In the genomic region with DNA sequence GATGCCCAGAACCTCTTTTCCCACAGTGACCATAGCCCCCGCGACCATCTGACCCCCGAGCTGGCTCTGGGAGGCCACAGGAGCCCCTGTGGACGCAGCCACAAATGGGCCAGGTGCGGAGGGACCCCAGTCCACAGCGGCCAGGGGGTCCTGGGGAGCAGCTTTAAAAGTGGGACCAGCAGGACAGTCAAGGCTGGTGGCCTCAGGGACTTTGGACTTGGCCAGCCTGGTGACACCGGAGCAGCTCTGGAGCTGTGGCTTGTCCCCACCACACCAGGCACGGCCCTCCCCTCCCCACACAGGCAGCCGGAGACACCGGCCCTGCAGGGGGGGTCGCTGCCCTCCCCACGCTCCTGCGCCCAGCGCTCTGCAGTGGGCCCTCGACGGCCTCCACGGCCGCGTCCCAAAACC, we compare ENCODE assay signal across 18 cellular contexts. TPM values are rescaled to one million over a fixed set of nuclear protein-coding genes. Genes with fewer than 3 reads are reported as not detected.
A peak's percentile ranks its signal among the peaks of the same experiment; 100 is the strongest.
DNase-seq lines count a peak whose midpoint lies in the region; ATAC-seq and TF ChIP-seq lines count a peak whose summit lies in the region.
"Had no signal": no experiment of that assay in that cellular context is flagged by ENCODE, and none has a peak within 500 bp of the region (broad histone marks: within the 10 kb centered on the region; RNA-seq: fewer than 3 reads in every experiment).

No MANE protein-coding gene starts in this region.

- H3K27ac Mint-ChIP-seq in GM23338 (no peak overlapping the region), glutamatergic neuron (ENCODE audit: unreplicated experiment) (peak overlapping the region; percentile 35)
- H3K27ac Mint-ChIP-seq: CD4-positive, CD25-positive, alpha-beta regulatory T cell had no signal

- H2BK15ac ChIP-seq in neuronal stem cell (ENCODE audit: low read length) = peak overlapping the region; percentile 26

- no peak overlapping the region for H4K91ac ChIP-seq in neuronal stem cell (ENCODE audit: low read depth, low read length, poor library complexity)

- peak overlapping the region; percentile 73 for H2BK12ac ChIP-seq in neuronal stem cell (ENCODE audit: low read length)

- no peak for TF ChIP-seq CTCF in GM23338 (conservative IDR thresholded peaks at IDR 0.05; ENCODE audit: low read depth in 2 of 2)
- TF ChIP-seq CTCF in glutamatergic neuron (IDR thresholded peaks at IDR 0.05; ENCODE audit: partially characterized antibody, unreplicated experiment) = no peak

- H3K18ac ChIP-seq in neuronal stem cell (ENCODE audit: low read length) = peak overlapping the region; percentile 93

- H2BK5ac ChIP-seq in neuronal stem cell (ENCODE audit: low read length) = peak overlapping the region; percentile 53

- H2AFZ ChIP-seq in GM23338 = no peak overlapping the region
- no peak overlapping the region for H2AFZ ChIP-seq in neuronal stem cell (ENCODE audit: low read length)

- DNase-seq in GM23338 (ENCODE audit: low spot score) (no peak), NT2/D1 (ENCODE audit: low read depth, low spot score) (no peak), glutamatergic neuron (no peak), neuronal stem cell (ENCODE audit: low spot score) (no peak)
- DNase-seq: ACHN; CD4-positive, CD25-positive, alpha-beta regulatory T cell; DMS79; KBM-7 had no signal

- peaks cover 2% of the 10 kb centered on the region for H3K79me1 ChIP-seq in neuronal stem cell (ENCODE audit: low read depth, low read length)

- no CpG with 5 or more reads among the region's 19 CpGs for WGBS in neuronal stem cell (ENCODE audit: extremely low coverage in 2 of 2, insufficient read length in 2 of 2, insufficient replicate concordance in 1 of 2), 2 donors

- H3K4me2 ChIP-seq in GM23338 = no peak overlapping the region
- H3K4me2 ChIP-seq in neuronal stem cell (ENCODE audit: insufficient read depth, low read length, poor library complexity, severe bottlenecking) = no peak overlapping the region
- H3K4me2 ChIP-seq: BLaER1 treated with 17β-estradiol and CSF1 and Interleukin-3, amounts not matched to agents 10 nM and 100 nM had no signal

- H3K36me3 ChIP-seq in GM23338 (ENCODE audit: insufficient read depth) = no peaks in the 10 kb centered on the region
- H3K36me3 ChIP-seq in NT2/D1 (ENCODE audit: insufficient read depth, insufficient read length, low read length) = peaks cover 45% of the 10 kb centered on the region
- no peaks in the 10 kb centered on the region for H3K36me3 ChIP-seq in neuronal stem cell (replicated peaks in 1 of 2; ENCODE audit: control insufficient read depth in 2 of 2, insufficient read depth in 2 of 2, low read length in 2 of 2)

- H3K4me1 ChIP-seq in GM23338 (ENCODE audit: insufficient read depth) (peaks cover 6% of the 10 kb centered on the region; the same call in 1 of the 2 replicates), NT2/D1 (ENCODE audit: insufficient read depth, insufficient read length) (peaks cover 32% of the 10 kb centered on the region), neuronal stem cell (ENCODE audit: control insufficient read depth in 2 of 2, insufficient read depth in 1 of 2, low read depth in 1 of 2, low read length in 2 of 2) (peaks cover 15 to 18% of the 10 kb centered on the region in 2 donors)

- no peaks in the 10 kb centered on the region for H4K20me1 ChIP-seq in GM23338 (replicated peaks; ENCODE audit: insufficient read depth)

- H3K9me3 Mint-ChIP-seq in GM23338 = peaks cover 4% of the 10 kb centered on the region; the same call in 2 of the 3 replicates
- peaks cover 5% of the 10 kb centered on the region for H3K9me3 Mint-ChIP-seq in glutamatergic neuron (ENCODE audit: unreplicated experiment)

- peaks cover 3% of the 10 kb centered on the region; the same call in 1 of the 2 replicates for H3K9me3 ChIP-seq in NT2/D1 (ENCODE audit: insufficient read depth, low read length)
- H3K9me3 ChIP-seq in neuronal stem cell (replicated peaks in 1 of 2; ENCODE audit: control insufficient read depth in 2 of 2, insufficient read depth in 1 of 2, low read depth in 1 of 2, low read length in 2 of 2) = no peaks in the 10 kb centered on the region
- H3K9me3 ChIP-seq: BLaER1 treated with 17β-estradiol and CSF1 and Interleukin-3, amounts not matched to agents 10 nM and 100 nM had no signal

- H3K9me2 ChIP-seq in GM23338 (ENCODE audit: insufficient read depth) = no peaks in the 10 kb centered on the region

- H2BK120ac ChIP-seq in neuronal stem cell (ENCODE audit: low read depth, low read length) = peak overlapping the region; percentile 72

- peak overlapping the region; percentile 97 for H2AK5ac ChIP-seq in neuronal stem cell (ENCODE audit: low read depth, low read length)

- peak overlapping the region; percentile 97 for H3K14ac ChIP-seq in neuronal stem cell (ENCODE audit: low read length)

- H3K4me3 ChIP-seq in GM23338 = no peak overlapping the region
- no peak overlapping the region for H3K4me3 ChIP-seq in NT2/D1 (ENCODE audit: insufficient read length, low read depth)
- no peak overlapping the region for H3K4me3 ChIP-seq in neuronal stem cell (ENCODE audit: low read length in 2 of 2)
- H3K4me3 ChIP-seq: BLaER1 treated with 17β-estradiol and CSF1 and Interleukin-3, amounts not matched to agents 10 nM and 100 nM; GM12878 had no signal

- H3K4me3 Mint-ChIP-seq in GM23338 = no peak overlapping the region
- no peak overlapping the region for H3K4me3 Mint-ChIP-seq in glutamatergic neuron (ENCODE audit: unreplicated experiment)

- H3K79me2 ChIP-seq in GM23338 (replicated peaks; ENCODE audit: insufficient read depth) = no peaks in the 10 kb centered on the region

- H3K4me1 Mint-ChIP-seq in GM23338 (peaks cover 8% of the 10 kb centered on the region; the same call in 2 of the 3 replicates), glutamatergic neuron (ENCODE audit: low read depth, unreplicated experiment) (no peaks in the 10 kb centered on the region)

- H3K9ac ChIP-seq in NT2/D1 (ENCODE audit: insufficient read length, low read depth) = peak overlapping the region; percentile 22
- peak overlapping the region; percentile 70 for H3K9ac ChIP-seq in neuronal stem cell (ENCODE audit: low read depth, low read length, poor library complexity)
- H3K9ac ChIP-seq: BLaER1 treated with 17β-estradiol and CSF1 and Interleukin-3, amounts not matched to agents 10 nM and 100 nM had no signal

- H3K27me3 ChIP-seq in GM23338 (ENCODE audit: insufficient read depth) = no peaks in the 10 kb centered on the region
- no peaks in the 10 kb centered on the region for H3K27me3 ChIP-seq in NT2/D1 (ENCODE audit: insufficient read depth, insufficient read length)
- H3K27me3 ChIP-seq in neuronal stem cell (ENCODE audit: control insufficient read depth in 3 of 3, insufficient read depth in 3 of 3, low read depth in 1 of 3, low read length in 3 of 3) = no peaks in the 10 kb centered on the region

- H3F3A ChIP-seq in GM23338 (replicated peaks; ENCODE audit: low read depth) = peaks cover 10% of the 10 kb centered on the region; the same call in 1 of the 2 replicates

- no peak for ATAC-seq in GM23338
- ATAC-seq in GM21526 (IDR thresholded peaks at IDR 0.05; ENCODE audit: low FRiP score, unreplicated experiment) = no peak
- ATAC-seq in GM21360 (IDR thresholded peaks at IDR 0.05; ENCODE audit: unreplicated experiment) = no peak
- ATAC-seq in HG03378 (IDR thresholded peaks at IDR 0.05; ENCODE audit: unreplicated experiment) = no peak
- ATAC-seq: GM12878, HCT116 had no signal

- peak overlapping the region; percentile 65 for H4K8ac ChIP-seq in neuronal stem cell (ENCODE audit: low read depth, low read length)

- H3K36me3 Mint-ChIP-seq in GM23338 (ENCODE audit: low read depth) (peaks cover 3% of the 10 kb centered on the region; the same call in 1 of the 3 replicates), glutamatergic neuron (ENCODE audit: unreplicated experiment) (no peaks in the 10 kb centered on the region)

- peak overlapping the region; percentile 26; the same call in 1 of the 2 replicates for H3K27ac ChIP-seq in GM23338 (ENCODE audit: low read depth)
- no peak overlapping the region for H3K27ac ChIP-seq in neuronal stem cell (replicated peaks; ENCODE audit: low read length)
- H3K27ac ChIP-seq: BLaER1 treated with 17β-estradiol and CSF1 and Interleukin-3, amounts not matched to agents 10 nM and 100 nM; HL-60 had no signal

- H3K4ac ChIP-seq in neuronal stem cell (ENCODE audit: low read length) = peak overlapping the region; percentile 84

- peak overlapping the region; percentile 80 for H3K23ac ChIP-seq in neuronal stem cell (ENCODE audit: low read depth, low read length, poor library complexity)

- peaks cover 4% of the 10 kb centered on the region for H3K27me3 Mint-ChIP-seq in GM23338 (ENCODE audit: insufficient read depth, low read depth, poor library complexity)
- peaks cover 3% of the 10 kb centered on the region for H3K27me3 Mint-ChIP-seq in glutamatergic neuron (ENCODE audit: unreplicated experiment)
- H3K27me3 Mint-ChIP-seq: CD4-positive, CD25-positive, alpha-beta regulatory T cell had no signal

TF ChIP-seq in GM23338, 12 proteins besides CTCF, POLR2A, EP300 and RAD21 (continues in another document):
- TF ChIP-seq EZH2 (IDR thresholded peaks at IDR 0.05; ENCODE audit: low read depth, unreplicated experiment) (no peak), CREB1 (CRISPR knock-in tag; IDR thresholded peaks at IDR 0.05; ENCODE audit: low read depth) (no peak)

RNA-seq across cellular contexts. Expression of a gene that starts 3.5 kb away (rescaled TPM):
- total RNA-seq in GM23338 (2014; rRNA removed; shearing (Covaris generic)) = 5.3 and 6.5 TPM in 2 replicates
- 3.4 and 3.5 TPM in 2 replicates for polyA plus RNA-seq in GM23338 (2016; fragmentation: Nextera tagmentation; extraction: Ambion mirVana)
- total RNA-seq in glutamatergic neuron (ENCODE audit: unreplicated experiment) = 9.3 TPM
- polyA plus RNA-seq in neuronal stem cell (2013, experiment 1 of 2) = 7.5 TPM
- polyA plus RNA-seq in neuronal stem cell (2013, experiment 2 of 2) = 7.2 TPM
- total RNA-seq: H4 had no signal

RNA-seq across cellular contexts. Expression of a gene that starts 9.9 kb away (rescaled TPM):
- 0.50 and 0.59 TPM in 2 replicates for total RNA-seq in GM23338 (2014; rRNA removed; shearing (Covaris generic))
- 0.23 TPM in 1 of 2 replicates, not detected in the other for polyA plus RNA-seq in GM23338 (2016; fragmentation: Nextera tagmentation; extraction: Ambion mirVana)
- total RNA-seq in glutamatergic neuron (ENCODE audit: unreplicated experiment) = not detected
- not detected for polyA plus RNA-seq in neuronal stem cell (2013, experiment 1 of 2)
- not detected for polyA plus RNA-seq in neuronal stem cell (2013, experiment 2 of 2)
- total RNA-seq: A172; CD4-positive, CD25-positive, alpha-beta regulatory T cell; G401; GM12878; H4 had no signal
- polyA plus RNA-seq: CD4-positive, CD25-positive, alpha-beta regulatory T cell; GM12878 had no signal

RNA-seq across cellular contexts. Expression of a gene that starts 16.6 kb away (rescaled TPM):
- total RNA-seq in GM23338 (2014; rRNA removed; shearing (Covaris generic)) = 39.6 and 48.9 TPM in 2 replicates
- polyA plus RNA-seq in GM23338 (2016; fragmentation: Nextera tagmentation; extraction: Ambion mirVana) = 4.6 and 5.2 TPM in 2 replicates
- total RNA-seq in glutamatergic neuron (ENCODE audit: unreplicated experiment) = 87.7 TPM
- polyA plus RNA-seq in neuronal stem cell (2013, experiment 1 of 2) = 5.7 TPM
- polyA plus RNA-seq in neuronal stem cell (2013, experiment 2 of 2) = 5.8 TPM

RNA-seq across cellular contexts. Expression of a gene that starts 20.3 kb away (rescaled TPM):
- total RNA-seq in GM23338 (2014; rRNA removed; shearing (Covaris generic)) = 0.28 TPM in 1 of 2 replicates, not detected in the other
- polyA plus RNA-seq in GM23338 (2016; fragmentation: Nextera tagmentation; extraction: Ambion mirVana) = 0.07 TPM in 1 of 2 replicates, not detected in the other
- total RNA-seq in glutamatergic neuron (ENCODE audit: unreplicated experiment) = 0.17 TPM
- polyA plus RNA-seq in neuronal stem cell (2013, experiment 1 of 2) = not detected
- not detected for polyA plus RNA-seq in neuronal stem cell (2013, experiment 2 of 2)
- total RNA-seq: H4 had no signal

RNA-seq across cellular contexts. Expression of a gene that starts 36.9 kb away (rescaled TPM):
- 117 and 141 TPM in 2 replicates for total RNA-seq in GM23338 (2014; rRNA removed; shearing (Covaris generic))
- 83.9 and 92.9 TPM in 2 replicates for polyA plus RNA-seq in GM23338 (2016; fragmentation: Nextera tagmentation; extraction: Ambion mirVana)
- total RNA-seq in glutamatergic neuron (ENCODE audit: unreplicated experiment) = 293 TPM
- 310 TPM for polyA plus RNA-seq in neuronal stem cell (2013, experiment 1 of 2)
- polyA plus RNA-seq in neuronal stem cell (2013, experiment 2 of 2) = 296 TPM
